ENCODE assay signal across 8 cellular contexts in the genomic region with DNA sequence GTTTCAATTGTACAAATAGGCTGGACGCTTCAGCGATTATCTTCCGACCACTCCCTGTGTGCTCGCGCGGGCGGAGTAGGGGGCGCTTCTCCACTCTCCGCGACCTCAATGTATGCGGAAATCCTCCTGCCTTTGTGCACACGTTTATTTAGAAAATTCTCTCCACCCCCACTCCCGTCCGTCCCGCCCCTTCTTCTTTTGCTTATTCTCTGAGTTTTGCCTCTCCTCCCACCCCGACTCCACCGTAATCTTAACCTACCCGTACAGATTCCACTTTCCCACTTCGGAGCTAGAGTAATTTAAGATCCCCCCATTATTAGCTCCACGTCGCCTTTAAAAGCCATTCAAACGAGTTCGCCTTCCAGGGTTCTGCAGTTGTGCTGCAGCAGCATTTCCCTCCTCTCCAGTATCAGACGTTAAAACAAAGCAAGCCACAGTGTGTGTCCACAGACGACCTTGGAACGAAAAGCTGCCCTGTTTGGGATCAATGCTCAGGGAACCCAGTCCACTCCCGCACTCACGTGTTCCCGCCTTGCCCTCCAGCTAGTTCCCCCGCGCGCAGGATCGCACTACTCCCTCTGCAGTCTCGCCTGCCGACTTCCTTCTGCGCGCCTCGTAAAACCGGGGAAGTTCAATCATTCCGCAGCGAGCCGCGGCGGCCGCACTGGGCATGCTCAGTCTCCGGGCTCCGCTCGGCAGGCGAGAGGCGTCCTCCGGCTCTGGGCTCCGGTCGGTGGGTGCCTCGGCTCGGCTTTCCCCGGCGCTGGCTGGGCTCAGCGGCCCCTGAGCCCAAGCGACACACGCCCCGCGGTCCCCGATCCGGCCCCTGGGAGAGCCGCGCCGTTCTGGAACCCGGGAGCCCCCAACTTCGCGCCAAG. TPM values are rescaled to one million over a fixed set of nuclear protein-coding genes. Genes with fewer than 3 reads are reported as not detected.
A peak's percentile ranks its signal among the peaks of the same experiment; 100 is the strongest.
DNase-seq lines count a peak whose midpoint lies in the region; ATAC-seq lines count a peak whose summit lies in the region.

A gene with protein sequence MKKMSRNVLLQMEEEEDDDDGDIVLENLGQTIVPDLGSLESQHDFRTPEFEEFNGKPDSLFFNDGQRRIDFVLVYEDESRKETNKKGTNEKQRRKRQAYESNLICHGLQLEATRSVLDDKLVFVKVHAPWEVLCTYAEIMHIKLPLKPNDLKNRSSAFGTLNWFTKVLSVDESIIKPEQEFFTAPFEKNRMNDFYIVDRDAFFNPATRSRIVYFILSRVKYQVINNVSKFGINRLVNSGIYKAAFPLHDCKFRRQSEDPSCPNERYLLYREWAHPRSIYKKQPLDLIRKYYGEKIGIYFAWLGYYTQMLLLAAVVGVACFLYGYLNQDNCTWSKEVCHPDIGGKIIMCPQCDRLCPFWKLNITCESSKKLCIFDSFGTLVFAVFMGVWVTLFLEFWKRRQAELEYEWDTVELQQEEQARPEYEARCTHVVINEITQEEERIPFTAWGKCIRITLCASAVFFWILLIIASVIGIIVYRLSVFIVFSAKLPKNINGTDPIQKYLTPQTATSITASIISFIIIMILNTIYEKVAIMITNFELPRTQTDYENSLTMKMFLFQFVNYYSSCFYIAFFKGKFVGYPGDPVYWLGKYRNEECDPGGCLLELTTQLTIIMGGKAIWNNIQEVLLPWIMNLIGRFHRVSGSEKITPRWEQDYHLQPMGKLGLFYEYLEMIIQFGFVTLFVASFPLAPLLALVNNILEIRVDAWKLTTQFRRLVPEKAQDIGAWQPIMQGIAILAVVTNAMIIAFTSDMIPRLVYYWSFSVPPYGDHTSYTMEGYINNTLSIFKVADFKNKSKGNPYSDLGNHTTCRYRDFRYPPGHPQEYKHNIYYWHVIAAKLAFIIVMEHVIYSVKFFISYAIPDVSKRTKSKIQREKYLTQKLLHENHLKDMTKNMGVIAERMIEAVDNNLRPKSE (plus strand): TSS at position 677 of the 878 bp plus-strand sequence. CDS start 227 bp downstream, outside the sequence.

- peak within 1 kb of the TSS; percentile 95 for H3K4me3 ChIP-seq in GM23248
- peak within 1 kb of the TSS; percentile 66 for H3K4me3 ChIP-seq in Karpas-422 (ENCODE audit: low read length)

- H3K27ac Mint-ChIP-seq in activated T-helper 1 cell treated with anti-CD3 and anti-CD28 coated beads, Interleukin-12 subunit alpha, Interleukin-12 subunit beta, Interleukin-2, Interleukin-4 antibody, amounts not matched to agents 30 ng/mL and 10 ng/mL and 1 ng/mL, durations not matched to agents 14 hours and 24 hours and 36 hours: peak within 1 kb of the TSS; percentile 95
- H3K27ac Mint-ChIP-seq in naive thymus-derived CD8-positive, alpha-beta T cell: peak within 1 kb of the TSS; percentile 91 to 97 (median 94)

- H3K79me2 ChIP-seq in GM23248 (ENCODE audit: insufficient read depth) (peaks cover 42% of the 10 kb centered on the region), Karpas-422 (ENCODE audit: low read length) (no peaks in the 10 kb centered on the region)

- WGBS in GM23248 (ENCODE audit: low coverage in 1 of 2, low lambda C conversion rate in 2 of 2, missing lambda C conversion rate in 2 of 2), 2 experiments: 1 to 2% methylated on average over 68 of the region's 70 CpGs

- H3K36me3 Mint-ChIP-seq in activated T-helper 1 cell treated with anti-CD3 and anti-CD28 coated beads, Interleukin-12 subunit alpha, Interleukin-12 subunit beta, Interleukin-2, Interleukin-4 antibody, amounts not matched to agents 30 ng/mL and 10 ng/mL and 1 ng/mL, durations not matched to agents 14 hours and 24 hours and 36 hours (ENCODE audit: low read depth): peaks cover 2% of the 10 kb centered on the region
- no peaks in the 10 kb centered on the region for H3K36me3 Mint-ChIP-seq in naive thymus-derived CD8-positive, alpha-beta T cell

- ATAC-seq in naive thymus-derived CD8-positive, alpha-beta T cell: peak; percentile 77 to 82

- peaks cover 1% of the 10 kb centered on the region for H3K27me3 Mint-ChIP-seq in activated T-helper 1 cell treated with anti-CD3 and anti-CD28 coated beads, Interleukin-12 subunit alpha, Interleukin-12 subunit beta, Interleukin-2, Interleukin-4 antibody, amounts not matched to agents 30 ng/mL and 10 ng/mL and 1 ng/mL, durations not matched to agents 14 hours and 24 hours and 36 hours (ENCODE audit: insufficient read depth)
- H3K27me3 Mint-ChIP-seq in naive thymus-derived CD8-positive, alpha-beta T cell: no peaks in the 10 kb centered on the region

- H2AFZ ChIP-seq in GM23248 (peak within 1 kb of the TSS; percentile 92), Karpas-422 (ENCODE audit: low read length) (peak within 1 kb of the TSS; percentile 98)

- H3K9me2 ChIP-seq in GM23248 (ENCODE audit: insufficient read depth): no peaks in the 10 kb centered on the region
- H3K9me2 ChIP-seq in Karpas-422 (replicated peaks; ENCODE audit: insufficient read depth, low read length): no peaks in the 10 kb centered on the region

- peak within 1 kb of the TSS; percentile 86 for H3K27ac ChIP-seq in GM23248
- H3K27ac ChIP-seq in Karpas-422 (ENCODE audit: low read length): no peak within 1 kb of the TSS

- H4K20me1 ChIP-seq in GM23248 (ENCODE audit: insufficient read depth) (no peaks in the 10 kb centered on the region), Karpas-422 (ENCODE audit: insufficient read depth, low read depth, low read length) (no peaks in the 10 kb centered on the region)

- intact Hi-C loops in activated T-helper 1 cell treated with anti-CD3 and anti-CD28 coated beads, Interleukin-12 subunit alpha, Interleukin-12 subunit beta, Interleukin-2, Interleukin-4 antibody, amounts not matched to agents 30 ng/mL and 10 ng/mL and 1 ng/mL, durations not matched to agents 14 hours and 24 hours and 36 hours (cut with micrococcal nuclease): loop anchor here (1.0 to 10.0 kb wide), 7 partner anchors 18 to 779 kb away; a partner anchor contains a TSS

- H3K4me1 ChIP-seq in GM23248 (ENCODE audit: insufficient read depth): peaks cover 21% of the 10 kb centered on the region
- H3K4me1 ChIP-seq in Karpas-422 (ENCODE audit: low read length): peaks cover 16% of the 10 kb centered on the region

- H3K9ac ChIP-seq in GM23248 (peak within 1 kb of the TSS; percentile 95), Karpas-422 (ENCODE audit: low read length) (peak within 1 kb of the TSS; percentile 66)

- DNase-seq in EL: peak; percentile 89
- peak; percentile 96 for DNase-seq in GM23248
- peak; percentile 74 for DNase-seq in Karpas-422
- DNase-seq in RPMI8226: peak; percentile 93
- DNase-seq in activated T-helper 1 cell treated with anti-CD3 and anti-CD28 coated beads, Interleukin-12 subunit alpha, Interleukin-12 subunit beta, Interleukin-2, Interleukin-4 antibody, amounts not matched to agents 30 ng/mL and 10 ng/mL and 1 ng/mL, durations not matched to agents 14 hours and 24 hours and 36 hours (ENCODE audit: low spot score): peak; percentile 78
- DNase-seq in fibroblast of gingiva (ENCODE audit: low read depth): peak; percentile 87
- DNase-seq in naive thymus-derived CD8-positive, alpha-beta T cell: peak; percentile 53 to 83 (median 70)
- DNase-seq in stimulated activated naive CD4-positive, alpha-beta T cell treated with Interleukin-2 at 50 U/mL for 16 hours (lab: John Stamatoyannopoulos, UW): peak; percentile 81

- peaks cover 28% of the 10 kb centered on the region for H3F3A ChIP-seq in GM23248 (ENCODE audit: insufficient read depth)

- H3K36me3 ChIP-seq in GM23248 (ENCODE audit: low read depth): no peaks in the 10 kb centered on the region
- no peaks in the 10 kb centered on the region for H3K36me3 ChIP-seq in Karpas-422 (ENCODE audit: insufficient read depth, low read length)

- H3K4me2 ChIP-seq in GM23248 (ENCODE audit: unreplicated experiment) (peak within 1 kb of the TSS; percentile 96), Karpas-422 (ENCODE audit: low read depth, low read length, poor library complexity, severe bottlenecking) (peak within 1 kb of the TSS; percentile 88)

- in situ Hi-C loops in GM23248 (cut with MboI): no loop called here

- no peaks in the 10 kb centered on the region for H3K9me3 ChIP-seq in GM23248 (ENCODE audit: low read depth)
- H3K9me3 ChIP-seq in Karpas-422 (ENCODE audit: low read length): no peaks in the 10 kb centered on the region

- H3K4me1 Mint-ChIP-seq in activated T-helper 1 cell treated with anti-CD3 and anti-CD28 coated beads, Interleukin-12 subunit alpha, Interleukin-12 subunit beta, Interleukin-2, Interleukin-4 antibody, amounts not matched to agents 30 ng/mL and 10 ng/mL and 1 ng/mL, durations not matched to agents 14 hours and 24 hours and 36 hours (ENCODE audit: low read depth): peaks cover 43% of the 10 kb centered on the region
- peaks cover 15 to 60% (median 48%) of the 10 kb centered on the region in 4 donors for H3K4me1 Mint-ChIP-seq in naive thymus-derived CD8-positive, alpha-beta T cell

- POLR2A ChIA-PET in naive thymus-derived CD8-positive, alpha-beta T cell (lab: Charles Lee): interaction anchor here (0.6 to 3.3 kb wide), 9 partner anchors 8 to 776 kb away, joined by 3 to 11 read pairs (median 4); a partner anchor contains a TSS

- H3K9me3 Mint-ChIP-seq in activated T-helper 1 cell treated with anti-CD3 and anti-CD28 coated beads, Interleukin-12 subunit alpha, Interleukin-12 subunit beta, Interleukin-2, Interleukin-4 antibody, amounts not matched to agents 30 ng/mL and 10 ng/mL and 1 ng/mL, durations not matched to agents 14 hours and 24 hours and 36 hours: no peaks in the 10 kb centered on the region
- no peaks in the 10 kb centered on the region for H3K9me3 Mint-ChIP-seq in naive thymus-derived CD8-positive, alpha-beta T cell

- H3K27me3 ChIP-seq in GM23248 (replicated peaks; ENCODE audit: insufficient read depth): no peaks in the 10 kb centered on the region
- H3K27me3 ChIP-seq in Karpas-422 (ENCODE audit: low read length): no peaks in the 10 kb centered on the region

- peak within 1 kb of the TSS; percentile 92 for H3K4me3 Mint-ChIP-seq in activated T-helper 1 cell treated with anti-CD3 and anti-CD28 coated beads, Interleukin-12 subunit alpha, Interleukin-12 subunit beta, Interleukin-2, Interleukin-4 antibody, amounts not matched to agents 30 ng/mL and 10 ng/mL and 1 ng/mL, durations not matched to agents 14 hours and 24 hours and 36 hours
- H3K4me3 Mint-ChIP-seq in naive thymus-derived CD8-positive, alpha-beta T cell: peak within 1 kb of the TSS; percentile 95 to 100 (median 98)

RNA-seq across cellular contexts. Expression of the gene that starts here (rescaled TPM):
- 65.4 and 75.4 TPM in 2 replicates for total RNA-seq in GM23248 (2014; rRNA removed; shearing (Covaris generic))
- polyA plus RNA-seq in GM23248 (2016; fragmentation: Nextera tagmentation; extraction: Ambion mirVana): 48.4 and 50.1 TPM in 2 replicates
- total RNA-seq in Karpas-422 (2014; rRNA removed; shearing (Covaris generic); ENCODE audit: low replicate concordance): 0.14 and 1.1 TPM in 2 replicates
- total RNA-seq in activated T-helper 1 cell treated with anti-CD3 and anti-CD28 coated beads, Interleukin-12 subunit alpha, Interleukin-12 subunit beta, Interleukin-2, Interleukin-4 antibody, amounts not matched to agents 30 ng/mL and 10 ng/mL and 1 ng/mL, durations not matched to agents 14 hours and 24 hours and 36 hours: 21.7 and 22.1 TPM in 2 replicates
- 10 to 100 TPM; 17.1 to 17.5 TPM for total RNA-seq in naive thymus-derived CD8-positive, alpha-beta T cell
- polyA plus RNA-seq in naive thymus-derived CD8-positive, alpha-beta T cell: 10 to 100 TPM; 13.4 to 18.6 (median 18.0) TPM
